ENCODE assay signal across 1 cellular context in the genomic region with DNA sequence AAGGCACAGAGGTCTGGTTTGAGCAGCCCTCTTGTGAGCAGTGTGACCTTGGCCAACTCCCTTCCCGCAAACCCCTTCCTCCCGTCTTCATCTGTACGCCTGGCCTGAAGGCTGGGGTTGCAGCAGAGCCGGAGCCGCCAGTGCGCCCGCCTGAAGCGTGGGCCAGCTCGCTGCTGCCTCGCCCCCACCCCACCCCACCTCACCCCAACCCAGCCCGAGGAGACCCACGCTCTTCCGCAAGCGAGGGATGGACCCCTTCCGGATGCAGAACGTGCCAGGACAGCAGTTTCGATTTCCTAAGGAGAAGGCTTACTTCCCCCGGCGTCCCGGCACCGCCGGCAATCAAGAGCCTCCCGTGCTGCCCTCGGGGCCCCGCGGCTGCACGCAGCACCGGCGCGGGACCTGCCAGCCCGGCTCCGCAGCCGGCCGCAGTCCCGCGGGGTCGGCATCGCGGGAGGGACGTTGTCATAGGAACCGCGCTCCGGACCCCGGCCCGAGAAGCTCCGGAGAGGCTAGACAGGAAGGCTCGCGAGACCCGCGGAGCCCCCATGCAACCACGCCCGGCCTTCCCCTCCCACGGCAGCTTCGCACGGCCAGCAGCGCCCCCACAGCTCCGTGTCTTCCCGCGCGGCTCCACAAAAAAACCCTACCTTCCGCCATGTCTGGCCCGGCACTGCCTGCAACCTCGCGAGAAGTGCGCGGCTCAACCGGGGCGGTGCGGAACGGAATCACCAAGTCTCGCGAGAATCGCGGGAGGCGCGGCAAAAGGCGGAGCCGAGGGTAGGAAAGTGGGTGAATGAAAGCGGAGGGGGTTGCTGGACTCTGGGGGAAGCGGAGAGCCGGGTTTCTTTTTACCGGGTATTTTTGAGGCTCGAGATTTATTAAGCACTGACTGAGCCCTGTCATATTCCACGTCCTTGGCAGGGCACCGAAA.
TF ChIP-seq lines count a peak whose summit lies in the region.

A gene with protein sequence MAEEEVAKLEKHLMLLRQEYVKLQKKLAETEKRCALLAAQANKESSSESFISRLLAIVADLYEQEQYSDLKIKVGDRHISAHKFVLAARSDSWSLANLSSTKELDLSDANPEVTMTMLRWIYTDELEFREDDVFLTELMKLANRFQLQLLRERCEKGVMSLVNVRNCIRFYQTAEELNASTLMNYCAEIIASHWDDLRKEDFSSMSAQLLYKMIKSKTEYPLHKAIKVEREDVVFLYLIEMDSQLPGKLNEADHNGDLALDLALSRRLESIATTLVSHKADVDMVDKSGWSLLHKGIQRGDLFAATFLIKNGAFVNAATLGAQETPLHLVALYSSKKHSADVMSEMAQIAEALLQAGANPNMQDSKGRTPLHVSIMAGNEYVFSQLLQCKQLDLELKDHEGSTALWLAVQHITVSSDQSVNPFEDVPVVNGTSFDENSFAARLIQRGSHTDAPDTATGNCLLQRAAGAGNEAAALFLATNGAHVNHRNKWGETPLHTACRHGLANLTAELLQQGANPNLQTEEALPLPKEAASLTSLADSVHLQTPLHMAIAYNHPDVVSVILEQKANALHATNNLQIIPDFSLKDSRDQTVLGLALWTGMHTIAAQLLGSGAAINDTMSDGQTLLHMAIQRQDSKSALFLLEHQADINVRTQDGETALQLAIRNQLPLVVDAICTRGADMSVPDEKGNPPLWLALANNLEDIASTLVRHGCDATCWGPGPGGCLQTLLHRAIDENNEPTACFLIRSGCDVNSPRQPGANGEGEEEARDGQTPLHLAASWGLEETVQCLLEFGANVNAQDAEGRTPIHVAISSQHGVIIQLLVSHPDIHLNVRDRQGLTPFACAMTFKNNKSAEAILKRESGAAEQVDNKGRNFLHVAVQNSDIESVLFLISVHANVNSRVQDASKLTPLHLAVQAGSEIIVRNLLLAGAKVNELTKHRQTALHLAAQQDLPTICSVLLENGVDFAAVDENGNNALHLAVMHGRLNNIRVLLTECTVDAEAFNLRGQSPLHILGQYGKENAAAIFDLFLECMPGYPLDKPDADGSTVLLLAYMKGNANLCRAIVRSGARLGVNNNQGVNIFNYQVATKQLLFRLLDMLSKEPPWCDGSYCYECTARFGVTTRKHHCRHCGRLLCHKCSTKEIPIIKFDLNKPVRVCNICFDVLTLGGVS (minus strand): TSS at position 698 of the 934 bp plus-strand sequence. CDS start 38 bp downstream, at position 660.

TF ChIP-seq in HepG2, 621 proteins besides CTCF, POLR2A, EP300 and RAD21 (continued from another document and continues in another):
- TF ChIP-seq, protein P1, sequence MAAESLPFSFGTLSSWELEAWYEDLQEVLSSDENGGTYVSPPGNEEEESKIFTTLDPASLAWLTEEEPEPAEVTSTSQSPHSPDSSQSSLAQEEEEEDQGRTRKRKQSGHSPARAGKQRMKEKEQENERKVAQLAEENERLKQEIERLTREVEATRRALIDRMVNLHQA (CRISPR knock-in tag; IDR thresholded peaks at IDR 0.05): no peak
- TF ChIP-seq, protein P2, sequence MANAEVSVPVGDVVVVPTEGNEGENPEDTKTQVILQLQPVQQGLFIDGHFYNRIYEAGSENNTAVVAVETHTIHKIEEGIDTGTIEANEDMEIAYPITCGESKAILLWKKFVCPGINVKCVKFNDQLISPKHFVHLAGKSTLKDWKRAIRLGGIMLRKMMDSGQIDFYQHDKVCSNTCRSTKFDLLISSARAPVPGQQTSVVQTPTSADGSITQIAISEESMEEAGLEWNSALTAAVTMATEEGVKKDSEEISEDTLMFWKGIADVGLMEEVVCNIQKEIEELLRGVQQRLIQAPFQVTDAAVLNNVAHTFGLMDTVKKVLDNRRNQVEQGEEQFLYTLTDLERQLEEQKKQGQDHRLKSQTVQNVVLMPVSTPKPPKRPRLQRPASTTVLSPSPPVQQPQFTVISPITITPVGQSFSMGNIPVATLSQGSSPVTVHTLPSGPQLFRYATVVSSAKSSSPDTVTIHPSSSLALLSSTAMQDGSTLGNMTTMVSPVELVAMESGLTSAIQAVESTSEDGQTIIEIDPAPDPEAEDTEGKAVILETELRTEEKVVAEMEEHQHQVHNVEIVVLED (CRISPR knock-in tag; IDR thresholded peaks at IDR 0.05; ENCODE audit: borderline replicate concordance): peak; percentile 79
- no peak for TF ChIP-seq NCOA2 (CRISPR knock-in tag; IDR thresholded peaks at IDR 0.05)
- TF ChIP-seq, protein P3, sequence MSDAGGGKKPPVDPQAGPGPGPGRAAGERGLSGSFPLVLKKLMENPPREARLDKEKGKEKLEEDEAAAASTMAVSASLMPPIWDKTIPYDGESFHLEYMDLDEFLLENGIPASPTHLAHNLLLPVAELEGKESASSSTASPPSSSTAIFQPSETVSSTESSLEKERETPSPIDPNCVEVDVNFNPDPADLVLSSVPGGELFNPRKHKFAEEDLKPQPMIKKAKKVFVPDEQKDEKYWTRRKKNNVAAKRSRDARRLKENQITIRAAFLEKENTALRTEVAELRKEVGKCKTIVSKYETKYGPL (CRISPR knock-in tag; IDR thresholded peaks at IDR 0.05): no peak
- TF ChIP-seq, protein P4, sequence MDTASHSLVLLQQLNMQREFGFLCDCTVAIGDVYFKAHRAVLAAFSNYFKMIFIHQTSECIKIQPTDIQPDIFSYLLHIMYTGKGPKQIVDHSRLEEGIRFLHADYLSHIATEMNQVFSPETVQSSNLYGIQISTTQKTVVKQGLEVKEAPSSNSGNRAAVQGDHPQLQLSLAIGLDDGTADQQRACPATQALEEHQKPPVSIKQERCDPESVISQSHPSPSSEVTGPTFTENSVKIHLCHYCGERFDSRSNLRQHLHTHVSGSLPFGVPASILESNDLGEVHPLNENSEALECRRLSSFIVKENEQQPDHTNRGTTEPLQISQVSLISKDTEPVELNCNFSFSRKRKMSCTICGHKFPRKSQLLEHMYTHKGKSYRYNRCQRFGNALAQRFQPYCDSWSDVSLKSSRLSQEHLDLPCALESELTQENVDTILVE (CRISPR knock-in tag; IDR thresholded peaks at IDR 0.05): no peak
- TF ChIP-seq PHF5A (CRISPR knock-in tag; IDR thresholded peaks at IDR 0.05; ENCODE audit: low read depth, unreplicated experiment): no peak
- TF ChIP-seq, protein P5, sequence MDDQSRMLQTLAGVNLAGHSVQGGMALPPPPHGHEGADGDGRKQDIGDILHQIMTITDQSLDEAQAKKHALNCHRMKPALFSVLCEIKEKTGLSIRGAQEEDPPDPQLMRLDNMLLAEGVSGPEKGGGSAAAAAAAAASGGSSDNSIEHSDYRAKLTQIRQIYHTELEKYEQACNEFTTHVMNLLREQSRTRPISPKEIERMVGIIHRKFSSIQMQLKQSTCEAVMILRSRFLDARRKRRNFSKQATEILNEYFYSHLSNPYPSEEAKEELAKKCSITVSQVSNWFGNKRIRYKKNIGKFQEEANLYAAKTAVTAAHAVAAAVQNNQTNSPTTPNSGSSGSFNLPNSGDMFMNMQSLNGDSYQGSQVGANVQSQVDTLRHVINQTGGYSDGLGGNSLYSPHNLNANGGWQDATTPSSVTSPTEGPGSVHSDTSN (CRISPR knock-in tag; IDR thresholded peaks at IDR 0.05; ENCODE audit: borderline replicate concordance): 0 out of 2 replicates have a peak, but pooled peaks have one; percentile 21
- TF ChIP-seq, protein P6, sequence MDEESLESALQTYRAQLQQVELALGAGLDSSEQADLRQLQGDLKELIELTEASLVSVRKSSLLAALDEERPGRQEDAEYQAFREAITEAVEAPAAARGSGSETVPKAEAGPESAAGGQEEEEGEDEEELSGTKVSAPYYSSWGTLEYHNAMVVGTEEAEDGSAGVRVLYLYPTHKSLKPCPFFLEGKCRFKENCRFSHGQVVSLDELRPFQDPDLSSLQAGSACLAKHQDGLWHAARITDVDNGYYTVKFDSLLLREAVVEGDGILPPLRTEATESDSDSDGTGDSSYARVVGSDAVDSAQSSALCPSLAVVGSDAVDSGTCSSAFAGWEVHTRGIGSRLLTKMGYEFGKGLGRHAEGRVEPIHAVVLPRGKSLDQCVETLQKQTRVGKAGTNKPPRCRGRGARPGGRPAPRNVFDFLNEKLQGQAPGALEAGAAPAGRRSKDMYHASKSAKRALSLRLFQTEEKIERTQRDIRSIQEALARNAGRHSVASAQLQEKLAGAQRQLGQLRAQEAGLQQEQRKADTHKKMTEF (CRISPR knock-in tag; IDR thresholded peaks at IDR 0.05): 0 out of 2 replicates have a peak, but pooled peaks have one; percentile 57
- no peak for TF ChIP-seq SP140L (CRISPR knock-in tag; IDR thresholded peaks at IDR 0.05; ENCODE audit: borderline replicate concordance)
- TF ChIP-seq RBM22 (optimal IDR thresholded peaks at IDR 0.05; ENCODE audit: low read length): peak; percentile 86
- TF ChIP-seq ZNF556 (CRISPR knock-in tag; IDR thresholded peaks at IDR 0.05; ENCODE audit: borderline replicate concordance): peak; percentile 71; the same call in 1 of the 2 replicates
- peak; percentile 51; the same call in 1 of the 2 replicates for TF ChIP-seq PHF21A (CRISPR knock-in tag; IDR thresholded peaks at IDR 0.05)
- TF ChIP-seq, protein P7, sequence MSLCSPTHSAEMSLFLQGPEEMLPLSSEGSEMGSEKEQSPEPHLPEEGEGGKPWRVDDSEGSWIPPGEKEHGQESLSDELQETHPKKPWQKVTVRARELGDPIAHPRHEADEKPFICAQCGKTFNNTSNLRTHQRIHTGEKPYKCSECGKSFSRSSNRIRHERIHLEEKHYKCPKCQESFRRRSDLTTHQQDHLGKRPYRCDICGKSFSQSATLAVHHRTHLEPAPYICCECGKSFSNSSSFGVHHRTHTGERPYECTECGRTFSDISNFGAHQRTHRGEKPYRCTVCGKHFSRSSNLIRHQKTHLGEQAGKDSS (CRISPR knock-in tag; IDR thresholded peaks at IDR 0.05; ENCODE audit: borderline replicate concordance, low read depth): peak; percentile 23; the same call in 1 of the 2 replicates
- TF ChIP-seq TAF1 (CRISPR knock-in tag; IDR thresholded peaks at IDR 0.05): peak; percentile 78
- TF ChIP-seq CCAR2 (optimal IDR thresholded peaks at IDR 0.05; ENCODE audit: low read depth, low read length): no peak
- peak; percentile 89 for TF ChIP-seq HNRNPLL (IDR thresholded peaks at IDR 0.05; ENCODE audit: low read depth, low read length, poor library complexity, severe bottlenecking)
- no peak for TF ChIP-seq PTBP1 (IDR thresholded peaks at IDR 0.05; ENCODE audit: low read depth, low read length, poor library complexity, severe bottlenecking)
- TF ChIP-seq NFE2L1 (CRISPR knock-in tag; IDR thresholded peaks at IDR 0.05; ENCODE audit: borderline replicate concordance): no peak
- TF ChIP-seq NR2F2 (IDR thresholded peaks at IDR 0.05; ENCODE audit: borderline replicate concordance, low read depth): no peak
- TF ChIP-seq ZMAT3 (CRISPR knock-in tag; conservative IDR thresholded peaks at IDR 0.05): no peak
- no peak for TF ChIP-seq KAT2B (IDR thresholded peaks at IDR 0.05; ENCODE audit: borderline replicate concordance, low read depth, low read length)
- peak; percentile 95 for TF ChIP-seq ZMYM4 (CRISPR knock-in tag; IDR thresholded peaks at IDR 0.05)
- TF ChIP-seq, protein P8, sequence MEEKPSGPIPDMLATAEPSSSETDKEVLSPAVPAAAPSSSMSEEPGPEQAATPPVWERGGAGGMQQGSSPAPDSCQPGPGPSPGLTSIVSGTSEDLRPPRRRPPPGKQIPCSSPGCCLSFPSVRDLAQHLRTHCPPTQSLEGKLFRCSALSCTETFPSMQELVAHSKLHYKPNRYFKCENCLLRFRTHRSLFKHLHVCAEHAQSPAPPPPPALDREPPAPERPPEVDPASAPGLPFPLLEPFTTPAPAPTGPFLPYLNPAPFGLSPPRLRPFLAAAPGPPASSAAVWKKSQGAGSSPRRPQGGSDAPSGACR (CRISPR knock-in tag; IDR thresholded peaks at IDR 0.05): no peak
- TF ChIP-seq TCF7L2 (IDR thresholded peaks at IDR 0.05; ENCODE audit: low read depth, low read length): no peak
- TF ChIP-seq, protein P9, sequence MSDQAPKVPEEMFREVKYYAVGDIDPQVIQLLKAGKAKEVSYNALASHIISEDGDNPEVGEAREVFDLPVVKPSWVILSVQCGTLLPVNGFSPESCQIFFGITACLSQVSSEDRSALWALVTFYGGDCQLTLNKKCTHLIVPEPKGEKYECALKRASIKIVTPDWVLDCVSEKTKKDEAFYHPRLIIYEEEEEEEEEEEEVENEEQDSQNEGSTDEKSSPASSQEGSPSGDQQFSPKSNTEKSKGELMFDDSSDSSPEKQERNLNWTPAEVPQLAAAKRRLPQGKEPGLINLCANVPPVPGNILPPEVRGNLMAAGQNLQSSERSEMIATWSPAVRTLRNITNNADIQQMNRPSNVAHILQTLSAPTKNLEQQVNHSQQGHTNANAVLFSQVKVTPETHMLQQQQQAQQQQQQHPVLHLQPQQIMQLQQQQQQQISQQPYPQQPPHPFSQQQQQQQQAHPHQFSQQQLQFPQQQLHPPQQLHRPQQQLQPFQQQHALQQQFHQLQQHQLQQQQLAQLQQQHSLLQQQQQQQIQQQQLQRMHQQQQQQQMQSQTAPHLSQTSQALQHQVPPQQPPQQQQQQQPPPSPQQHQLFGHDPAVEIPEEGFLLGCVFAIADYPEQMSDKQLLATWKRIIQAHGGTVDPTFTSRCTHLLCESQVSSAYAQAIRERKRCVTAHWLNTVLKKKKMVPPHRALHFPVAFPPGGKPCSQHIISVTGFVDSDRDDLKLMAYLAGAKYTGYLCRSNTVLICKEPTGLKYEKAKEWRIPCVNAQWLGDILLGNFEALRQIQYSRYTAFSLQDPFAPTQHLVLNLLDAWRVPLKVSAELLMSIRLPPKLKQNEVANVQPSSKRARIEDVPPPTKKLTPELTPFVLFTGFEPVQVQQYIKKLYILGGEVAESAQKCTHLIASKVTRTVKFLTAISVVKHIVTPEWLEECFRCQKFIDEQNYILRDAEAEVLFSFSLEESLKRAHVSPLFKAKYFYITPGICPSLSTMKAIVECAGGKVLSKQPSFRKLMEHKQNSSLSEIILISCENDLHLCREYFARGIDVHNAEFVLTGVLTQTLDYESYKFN (CRISPR knock-in tag; conservative IDR thresholded peaks at IDR 0.05): peak; percentile 49; the same call in 1 of the 2 replicates
- TF ChIP-seq, protein P10, sequence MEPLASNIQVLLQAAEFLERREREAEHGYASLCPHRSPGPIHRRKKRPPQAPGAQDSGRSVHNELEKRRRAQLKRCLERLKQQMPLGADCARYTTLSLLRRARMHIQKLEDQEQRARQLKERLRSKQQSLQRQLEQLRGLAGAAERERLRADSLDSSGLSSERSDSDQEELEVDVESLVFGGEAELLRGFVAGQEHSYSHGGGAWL (CRISPR knock-in tag; IDR thresholded peaks at IDR 0.05): peak; percentile 64; the same call in 1 of the 2 replicates
- no peak for TF ChIP-seq HMGA1 (CRISPR knock-in tag; conservative IDR thresholded peaks at IDR 0.05)
- TF ChIP-seq ZNF766 (CRISPR knock-in tag; IDR thresholded peaks at IDR 0.05; ENCODE audit: borderline replicate concordance): peak; percentile 54; the same call in 1 of the 2 replicates
- no peak for TF ChIP-seq SRSF4 (IDR thresholded peaks at IDR 0.05; ENCODE audit: low read depth, low read length, poor library complexity, severe bottlenecking)
- peak; percentile 97 for TF ChIP-seq ARNT2 (CRISPR knock-in tag; IDR thresholded peaks at IDR 0.05; ENCODE audit: low read depth)
- TF ChIP-seq ZNF431 (CRISPR knock-in tag; IDR thresholded peaks at IDR 0.05; ENCODE audit: borderline replicate concordance, low read depth): no peak
- TF ChIP-seq, protein P11, sequence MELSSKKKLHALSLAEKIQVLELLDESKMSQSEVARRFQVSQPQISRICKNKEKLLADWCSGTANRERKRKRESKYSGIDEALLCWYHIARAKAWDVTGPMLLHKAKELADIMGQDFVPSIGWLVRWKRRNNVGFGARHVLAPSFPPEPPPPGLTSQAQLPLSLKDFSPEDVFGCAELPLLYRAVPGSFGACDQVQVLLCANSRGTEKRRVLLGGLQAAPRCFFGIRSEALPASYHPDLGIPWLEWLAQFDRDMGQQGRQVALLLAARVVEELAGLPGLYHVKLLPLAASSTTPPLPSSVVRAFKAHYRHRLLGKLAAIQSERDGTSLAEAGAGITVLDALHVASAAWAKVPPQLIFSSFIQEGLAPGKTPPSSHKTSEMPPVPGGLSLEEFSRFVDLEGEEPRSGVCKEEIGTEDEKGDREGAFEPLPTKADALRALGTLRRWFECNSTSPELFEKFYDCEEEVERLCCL (CRISPR knock-in tag; IDR thresholded peaks at IDR 0.05; ENCODE audit: borderline replicate concordance): peak; percentile 30; the same call in 1 of the 2 replicates
- TF ChIP-seq NR2F1 (CRISPR knock-in tag; IDR thresholded peaks at IDR 0.05): no peak
- no peak for TF ChIP-seq IKZF1 (IDR thresholded peaks at IDR 0.05)
- TF ChIP-seq SALL2 (CRISPR knock-in tag; IDR thresholded peaks at IDR 0.05): peak; percentile 54; the same call in 1 of the 2 replicates
